In the genomic region with DNA sequence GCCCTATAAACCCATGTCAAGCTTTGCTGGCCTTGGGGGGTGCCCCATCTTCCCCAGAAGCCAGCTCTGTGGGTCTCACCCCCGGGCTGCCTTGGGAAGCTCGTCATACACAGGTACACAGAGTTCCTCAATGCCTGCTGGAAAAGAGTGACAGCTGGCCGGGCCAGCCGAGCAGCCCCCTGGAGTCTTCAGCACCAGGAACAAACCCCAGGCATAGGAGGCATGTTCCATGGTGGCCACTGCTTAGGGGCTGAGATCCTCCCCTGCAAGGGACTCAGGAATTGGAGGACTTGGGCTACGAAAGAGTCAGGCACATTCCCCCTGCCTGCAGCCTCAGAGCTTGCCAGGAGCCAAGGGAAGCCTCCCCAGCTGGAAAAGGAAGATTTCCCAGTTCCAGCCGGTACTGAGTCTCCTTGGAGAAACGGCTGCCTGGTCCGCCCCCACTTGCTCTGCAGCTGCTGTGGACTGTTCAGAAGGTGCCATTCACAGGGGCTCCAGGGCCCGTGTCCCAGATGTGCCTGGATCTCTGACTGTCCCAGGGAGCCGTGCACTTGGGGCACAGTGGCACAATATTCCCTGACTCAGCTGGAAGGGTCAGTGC, we compare ENCODE assay signal across 10 cellular contexts.
A peak's percentile ranks its signal among the peaks of the same experiment; 100 is the strongest.
DNase-seq lines count a peak whose midpoint lies in the region; ATAC-seq, FAIRE-seq and TF ChIP-seq lines count a peak whose summit lies in the region.
"Had no signal": no experiment of that assay in that cellular context is flagged by ENCODE, and none has a peak within 500 bp of the region (broad histone marks: within the 10 kb centered on the region; RNA-seq: fewer than 3 reads in every experiment).

No MANE protein-coding gene starts in this region.

- ATAC-seq in HepG2 (peak; percentile 6; the same call in 2 of the 3 replicates), GM21737 (IDR thresholded peaks at IDR 0.05; ENCODE audit: unreplicated experiment) (no peak), GM18502 (IDR thresholded peaks at IDR 0.05; ENCODE audit: poor library complexity, unreplicated experiment) (no peak), HG03378 (IDR thresholded peaks at IDR 0.05; ENCODE audit: unreplicated experiment) (no peak)

- DNase-seq in Karpas-422 (peak; percentile 45), ascending aorta (ENCODE audit: low spot score in 2 of 2) (peak; percentile 6 to 60), HepG2 (ENCODE audit: low spot score) (no peak), spleen (peak; percentile 71), NCI-H1930 (lab: John Stamatoyannopoulos, UW) (no peak)
- DNase-seq: stimulated activated CD4-positive, alpha-beta T cell treated with anti-CD3 and anti-CD28 coated beads, Interleukin-4, amount 100 ng/mL, for 4 hours; SW 1271 had no signal

- no CpG with 5 or more reads among the region's 10 CpGs for WGBS in HepG2 (ENCODE audit: low lambda C conversion rate)
- 72 to 82% (median 75%) methylated on average over 6 to 10 of the region's 10 CpGs for WGBS in spleen, 5 donors

- POLR2A ChIA-PET in HepG2 (lab: Yijun Ruan, JAX) = no interaction called here

- no peak overlapping the region for H3K4me3 ChIP-seq in Karpas-422 (ENCODE audit: low read length)
- H3K4me3 ChIP-seq in ascending aorta = no peak overlapping the region
- no peak overlapping the region for H3K4me3 ChIP-seq in HepG2 (replicated peaks in 1 of 3; ENCODE audit: insufficient read depth in 1 of 3, low read depth in 2 of 3, low read length in 3 of 3)
- no peak overlapping the region for H3K4me3 ChIP-seq in spleen

- H4K20me1 ChIP-seq in Karpas-422 (ENCODE audit: insufficient read depth, low read depth, low read length) = no peaks in the 10 kb centered on the region
- no peaks in the 10 kb centered on the region for H4K20me1 ChIP-seq in HepG2 (ENCODE audit: insufficient read depth, low read length)

- no peak overlapping the region for H2AFZ ChIP-seq in Karpas-422 (ENCODE audit: low read length)
- no peak overlapping the region for H2AFZ ChIP-seq in HepG2 (ENCODE audit: low read length)

- no peaks in the 10 kb centered on the region for H3K4me1 ChIP-seq in Karpas-422 (ENCODE audit: low read length)
- peaks cover 3 to 14% of the 10 kb centered on the region in 2 donors for H3K4me1 ChIP-seq in ascending aorta
- no peaks in the 10 kb centered on the region for H3K4me1 ChIP-seq in HepG2 (ENCODE audit: insufficient read depth, low read length)
- H3K4me1 ChIP-seq in spleen = peaks cover 20 to 90% (median 60%) of the 10 kb centered on the region in 6 donors

- H3K9me2 ChIP-seq in Karpas-422 (replicated peaks; ENCODE audit: insufficient read depth, low read length) = no peaks in the 10 kb centered on the region

- H3K9ac ChIP-seq in Karpas-422 (ENCODE audit: low read length) (peak overlapping the region; percentile 44), HepG2 (ENCODE audit: insufficient read depth, low read depth, low read length) (no peak overlapping the region)

- H3K27ac ChIP-seq in Karpas-422 (ENCODE audit: low read length) (no peak overlapping the region), ascending aorta (peak overlapping the region; percentile 1), HepG2 (ENCODE audit: extremely low read length, insufficient read depth, low read length) (no peak overlapping the region), spleen (peak overlapping the region in 4 of 8 donors; percentile 30 to 62 (median 46))

- no peak for TF ChIP-seq RAD21 in HepG2 (CRISPR knock-in tag; IDR thresholded peaks at IDR 0.05)

- TF ChIP-seq CTCF in ascending aorta (IDR thresholded peaks at IDR 0.05) (no peak), HepG2 (CRISPR knock-in tag; IDR thresholded peaks at IDR 0.05) (no peak), spleen (IDR thresholded peaks at IDR 0.05 in 8 of 11, conservative IDR thresholded peaks at IDR 0.05 in 3 of 11) (peak in 2 of 11 experiments; percentile 3 to 20)

- H3K36me3 ChIP-seq in Karpas-422 (ENCODE audit: insufficient read depth, low read length) = peaks cover 57% of the 10 kb centered on the region
- peaks cover 13 to 38% of the 10 kb centered on the region in 2 donors for H3K36me3 ChIP-seq in ascending aorta
- H3K36me3 ChIP-seq in HepG2 (replicated peaks in 1 of 2; ENCODE audit: control insufficient read depth in 1 of 2, insufficient read depth in 2 of 2, low read length in 2 of 2) = no peaks in the 10 kb centered on the region
- peaks cover 3 to 99% (median 74%) of the 10 kb centered on the region in 6 donors for H3K36me3 ChIP-seq in spleen

- H3K79me2 ChIP-seq in Karpas-422 (ENCODE audit: low read length) (peaks cover 4% of the 10 kb centered on the region; the same call in 1 of the 2 replicates), HepG2 (ENCODE audit: insufficient read depth, low read length) (no peaks in the 10 kb centered on the region)

- TF ChIP-seq POLR2A in HepG2 (IDR thresholded peaks at IDR 0.05; ENCODE audit: insufficient read depth in 1 of 2, low read depth in 2 of 2, low read length in 2 of 2) (no peak), spleen (IDR thresholded peaks at IDR 0.05) (no peak)

- BruUV-seq in HepG2 (replicated peaks; lab: Mats Ljungman, UMichigan) = no TSS peak

- H3K4me2 ChIP-seq in Karpas-422 (ENCODE audit: low read depth, low read length, poor library complexity, severe bottlenecking) (peak overlapping the region; percentile 36), HepG2 (ENCODE audit: low read depth, low read length) (no peak overlapping the region)

- TF ChIP-seq EP300 in HepG2 (IDR thresholded peaks at IDR 0.05; ENCODE audit: low read depth in 2 of 2, low read length in 2 of 2) (no peak), HepG2 (CRISPR knock-in tag; IDR thresholded peaks at IDR 0.05; ENCODE audit: borderline replicate concordance) (no peak)

- FAIRE-seq in HepG2 (lab: Jason Lieb, UNC) = no peak

- CTCF ChIA-PET in HepG2 (lab: Yijun Ruan, JAX; ENCODE audit: low intra/inter-chr PET ratio, low total read pairs) = no interaction called here

- no peaks in the 10 kb centered on the region for H3K9me3 ChIP-seq in Karpas-422 (ENCODE audit: low read length)
- H3K9me3 ChIP-seq in ascending aorta = no peaks in the 10 kb centered on the region
- H3K9me3 ChIP-seq in HepG2 (ENCODE audit: low read length) = no peaks in the 10 kb centered on the region
- H3K9me3 ChIP-seq in spleen = no peaks in the 10 kb centered on the region

- in situ Hi-C loops in HepG2 (cut with HindIII; ENCODE audit: extremely low pct_ligation_motif_present, low pct_unique_long_range_greater_than_20kb) = loop anchor here (10.0 kb wide), 1 partner anchor 797 kb away; no protein-coding TSS in a partner anchor

- intact Hi-C loops in ascending aorta (cut with DNase I) (loop anchor here (5.0 to 10.0 kb wide), 2 partner anchors 39 to 93 kb away; a partner anchor contains a TSS), HepG2 (cut with micrococcal nuclease; ENCODE audit: unreplicated experiment) (loop anchor here (10.0 kb wide), 1 partner anchor 797 kb away; no protein-coding TSS in a partner anchor), spleen (cut with DNase I; ENCODE audit: low total_unique reads) (no loop called here)

- no peaks in the 10 kb centered on the region for H3K27me3 ChIP-seq in Karpas-422 (ENCODE audit: low read length)
- H3K27me3 ChIP-seq in ascending aorta = no peaks in the 10 kb centered on the region
- H3K27me3 ChIP-seq in HepG2 (ENCODE audit: control insufficient read depth in 1 of 2, insufficient read depth in 2 of 2, low read length in 2 of 2) = peaks cover 5 to 78% of the 10 kb centered on the region in 2 experiments
- no peaks in the 10 kb centered on the region for H3K27me3 ChIP-seq in spleen (replicated peaks in 1 of 7)

TF ChIP-seq in HepG2, 621 proteins besides CTCF, POLR2A, EP300 and RAD21:
- no peak for TF ChIP-seq NFE2L1 (CRISPR knock-in tag; IDR thresholded peaks at IDR 0.05; ENCODE audit: borderline replicate concordance)
- no peak for TF ChIP-seq MAZ (IDR thresholded peaks at IDR 0.05; ENCODE audit: borderline replicate concordance, low read depth, low read length)
- TF ChIP-seq MAZ (CRISPR knock-in tag; IDR thresholded peaks at IDR 0.05; ENCODE audit: low read depth) = no peak
- 0 out of 4 replicates have a peak, but pooled peaks of 1 of the 2 experiments have one; percentile 11 for TF ChIP-seq MAFK (conservative IDR thresholded peaks at IDR 0.05 in 1 of 2, IDR thresholded peaks at IDR 0.05 in 1 of 2; ENCODE audit: low read length in 2 of 2)

Comparison
In these comparisons a context has a peak if more than half of its experiments do, and no peak if none do; other contexts are left out.
1. DNase-seq: peak in Karpas-422 (single experiment), ascending aorta (2 of 2) and spleen (single experiment); none in HepG2 (single experiment) and NCI-H1930 (0 of 2).
2. H3K27ac ChIP-seq: peak in ascending aorta (2 of 2); none in Karpas-422 (single experiment) and HepG2 (single experiment).